Comparison of ENCODE assay signal across 24 cellular contexts in genomic region chr9:92626484-92626883, GRCh38.
"Had no signal": no experiment of that assay in that cellular context is flagged by ENCODE, and none has a peak within 500 bp of the region (broad histone marks: within the 10 kb centered on the region; RNA-seq: fewer than 3 reads in every experiment).

No MANE protein-coding gene starts in this region.

- H3K4me3 Mint-ChIP-seq: natural killer cell treated with Interleukin-12 subunit alpha and Interleukin-12 subunit beta and Interleukin-15 and Interleukin-18, amount 100 ng/mL, for 72 hours; neural progenitor cell had no signal

- H3K9me3 ChIP-seq: lower lobe of right lung, pancreas, testis, upper lobe of right lung, vagina had no signal

- H3K27me3 Mint-ChIP-seq: natural killer cell treated with Interleukin-12 subunit alpha and Interleukin-12 subunit beta and Interleukin-15 and Interleukin-18, amount 100 ng/mL, for 72 hours; progenitor cell of endocrine pancreas had no signal

- H3K27ac ChIP-seq: hepatocyte, left ventricle myocardium inferior, lower lobe of right lung, neural progenitor cell, pancreas, testis, tibial nerve, upper lobe of right lung, vagina had no signal

- FAIRE-seq: endothelial cell of umbilical vein, kidney, pancreas, small intestine had no signal

- H3K4me3 ChIP-seq: hepatocyte, left ventricle myocardium inferior, lower lobe of right lung, neural progenitor cell, pancreas, testis, tibial nerve, upper lobe of right lung, vagina had no signal

- H3K27me3 ChIP-seq: hepatocyte, neural progenitor cell, pancreas, testis, tibial nerve, upper lobe of right lung, vagina had no signal

- H3K9ac ChIP-seq: neural progenitor cell had no signal

- H3K27ac Mint-ChIP-seq: neural progenitor cell, progenitor cell of endocrine pancreas had no signal

- H3K79me2 ChIP-seq: hepatocyte had no signal

- H3K4me2 ChIP-seq: hepatocyte, neural progenitor cell had no signal

- H2AFZ ChIP-seq: hepatocyte, neural progenitor cell had no signal

- H3K4me1 ChIP-seq: left ventricle myocardium inferior, lower lobe of right lung, neural progenitor cell, pancreas, testis, tibial nerve, upper lobe of right lung, vagina had no signal

- ATAC-seq: left cardiac atrium; lower lobe of right lung; natural killer cell treated with Interleukin-12 subunit alpha and Interleukin-12 subunit beta and Interleukin-15 and Interleukin-18, amount 100 ng/mL, for 72 hours; pancreas; right cardiac atrium; upper lobe of right lung had no signal

- H3K9me3 Mint-ChIP-seq: natural killer cell treated with Interleukin-12 subunit alpha and Interleukin-12 subunit beta and Interleukin-15 and Interleukin-18, amount 100 ng/mL, for 72 hours; neural progenitor cell had no signal

- H3K4me1 Mint-ChIP-seq: neural progenitor cell had no signal

- DNase-seq: dermis blood vessel endothelial cell; erythroblast; foreskin melanocyte; kidney; left cardiac atrium; left ventricle myocardium inferior; lower lobe of right lung; mesenchymal stem cell; midbrain; nucleus accumbens; pancreas; right cardiac atrium; small intestine; stimulated activated CD4-positive, alpha-beta T cell treated with anti-CD3 and anti-CD28 coated beads, Interleukin-12 subunit alpha, Interleukin-12 subunit beta, amount 100 ng/mL, for 4 hours; stimulated activated naive CD4-positive, alpha-beta T cell treated with Interleukin-2 at 50 U/mL for 16 hours; testis; upper lobe of right lung had no signal

- H3K36me3 ChIP-seq: neural progenitor cell had no signal
